7 cellular contexts compared by ENCODE assay signal in the genomic region with DNA sequence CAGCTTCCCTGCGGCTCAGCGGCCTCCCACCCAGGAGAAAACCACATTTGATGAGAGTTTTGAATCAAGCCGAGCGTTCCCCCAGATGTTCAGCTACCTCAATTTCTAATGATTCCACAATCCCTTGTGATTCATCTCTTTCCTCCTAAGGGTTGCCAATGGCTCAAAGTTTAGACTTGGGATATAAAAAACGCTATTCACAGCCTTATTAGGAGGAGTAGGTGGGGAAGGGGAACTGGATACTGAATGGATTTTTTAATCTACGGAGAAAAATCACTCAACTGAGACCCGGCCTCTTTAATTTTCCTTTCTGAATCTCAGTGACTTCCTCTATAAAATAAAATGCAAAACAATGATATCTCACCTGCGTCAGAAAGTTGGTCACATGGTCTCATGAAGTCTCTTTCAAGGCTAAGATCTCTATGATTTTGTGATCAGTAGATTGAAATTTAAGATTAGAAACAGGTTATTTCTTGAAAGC.
DNase-seq lines count a peak whose midpoint lies in the region; ATAC-seq, FAIRE-seq and TF ChIP-seq lines count a peak whose summit lies in the region.

No MANE protein-coding gene starts in this region.

- H3K79me2 ChIP-seq in mammary epithelial cell (ENCODE audit: insufficient read depth, low read length): no peaks in the 10 kb centered on the region

- H2BK5ac ChIP-seq in IMR-90 (ENCODE audit: low read depth, low read length, poor library complexity, severe bottlenecking): peak overlapping the region; percentile 11

- CTCF ChIA-PET in IMR-90 (lab: Yijun Ruan, JAX) (interaction anchor here (1.0 to 1.8 kb wide), 2 partner anchors 13 to 396 kb away, joined by 3 to 7 read pairs; no protein-coding TSS in a partner anchor), mammary epithelial cell (lab: Charles Lee; ENCODE audit: low non-redundant PET) (no interaction called here)

- H4K91ac ChIP-seq in IMR-90 (ENCODE audit: insufficient read depth, low read depth, low read length): peak overlapping the region; percentile 73

- no peak for TF ChIP-seq POLR2A in IMR-90 (IDR thresholded peaks at IDR 0.05; ENCODE audit: low read depth, low read length)

- in situ Hi-C loops in IMR-90 (cut with MboI; ENCODE audit: low sequenced_read_pairs) (loop anchor here (10.0 kb wide), 2 partner anchors 366 to 794 kb away; no protein-coding TSS in a partner anchor), mammary epithelial cell (cut with MboI; ENCODE audit: low sequenced_read_pairs in 2 of 2) (loop anchor here (10.0 to 25.0 kb wide), 3 partner anchors 366 to 543 kb away; no protein-coding TSS in a partner anchor)

- H2AFZ ChIP-seq in IMR-90 (replicated peaks; ENCODE audit: low read length, poor library complexity): peak overlapping the region; percentile 86
- H2AFZ ChIP-seq in mammary epithelial cell (ENCODE audit: low read depth, low read length): peak overlapping the region; percentile 97

- peak overlapping the region; percentile 38; the same call in 1 of the 2 replicates for H2AK5ac ChIP-seq in IMR-90 (ENCODE audit: low read depth, low read length)

- H3K27ac ChIP-seq in IMR-90 (ENCODE audit: insufficient read depth, low read length) (peak overlapping the region; percentile 57; the same call in 1 of the 2 replicates), mammary epithelial cell (ENCODE audit: insufficient read depth, low read depth, low read length) (no peak overlapping the region), kidney (ENCODE audit: low read depth in 2 of 2, low read length in 2 of 2) (peak overlapping the region; percentile 7 to 14), temporal lobe (ENCODE audit: low read depth, low read length) (peak overlapping the region; percentile 87)

- H3K4me1 ChIP-seq in IMR-90 (ENCODE audit: control insufficient read depth, insufficient read depth, low read length) (no peaks in the 10 kb centered on the region; the same call in 1 of the 2 replicates), mammary epithelial cell (ENCODE audit: insufficient read depth, low read length) (peaks cover 14% of the 10 kb centered on the region), kidney (ENCODE audit: control insufficient read depth in 1 of 2, insufficient read depth in 1 of 2, low read depth in 1 of 2, low read length in 2 of 2) (peaks cover 0 to 2% of the 10 kb centered on the region in 2 donors)

- peak overlapping the region; percentile 92 for H3K4me2 ChIP-seq in IMR-90 (ENCODE audit: low read depth, low read length)
- peak overlapping the region; percentile 100 for H3K4me2 ChIP-seq in mammary epithelial cell (ENCODE audit: insufficient read depth, low read depth, low read length)

- peak overlapping the region; percentile 75 for H2BK120ac ChIP-seq in IMR-90 (ENCODE audit: low read depth, low read length)

- TF ChIP-seq RAD21 in IMR-90 (IDR thresholded peaks at IDR 0.05; ENCODE audit: low read length): no peak

- H3K9me3 ChIP-seq in IMR-90 (ENCODE audit: control insufficient read depth, insufficient read depth, low read length) (no peaks in the 10 kb centered on the region), mammary epithelial cell (replicated peaks; ENCODE audit: insufficient read depth, low read length) (no peaks in the 10 kb centered on the region), kidney (ENCODE audit: control insufficient read depth in 1 of 2, low read length in 2 of 2) (no peaks in the 10 kb centered on the region)

- H2BK20ac ChIP-seq in IMR-90 (ENCODE audit: low read depth, low read length): peak overlapping the region; percentile 84

- WGBS in IMR-90 (ENCODE audit: extremely low coverage in 2 of 2, insufficient read length in 1 of 2), 2 experiments: no CpG with 5 or more reads among the region's 8 CpGs
- WGBS in mammary epithelial cell (ENCODE audit: low coverage, missing lambda C conversion rate): 47% methylated on average over 8 of the region's 8 CpGs

- peak overlapping the region; percentile 28 for H3K23ac ChIP-seq in IMR-90 (ENCODE audit: low read depth, low read length)

- H3K4me3 ChIP-seq in IMR-90 (ENCODE audit: insufficient read depth, low read depth, low read length) (peak overlapping the region; percentile 72), mammary epithelial cell (replicated peaks in 1 of 3; ENCODE audit: insufficient read depth in 1 of 3, low read depth in 2 of 3, low read length in 3 of 3) (peak overlapping the region in 2 of 3 experiments; percentile 47 to 58), kidney (ENCODE audit: low read length in 2 of 2) (peak overlapping the region in 1 of 2 donors; percentile 59)

- peak overlapping the region; percentile 32 to 83; a peak in 3 of 4 replicates for H4K8ac ChIP-seq in IMR-90 (ENCODE audit: low read depth in 2 of 2, low read length in 2 of 2)

- no peak overlapping the region for H2AK9ac ChIP-seq in IMR-90 (replicated peaks; ENCODE audit: low read depth, low read length, poor library complexity)

- H3K4ac ChIP-seq in IMR-90 (ENCODE audit: low read depth, low read length): peak overlapping the region; percentile 53

- peak overlapping the region; percentile 56 for H3K56ac ChIP-seq in IMR-90 (ENCODE audit: extremely low read depth, insufficient read depth, low read length)

- FAIRE-seq in kidney (lab: Jason Lieb, UNC): no peak
- no peak for FAIRE-seq in frontal cortex (lab: Jason Lieb, UNC)

- intact Hi-C loops in IMR-90 (cut with micrococcal nuclease): loop anchor here (1.0 to 10.0 kb wide), 7 partner anchors 191 to 796 kb away; no protein-coding TSS in a partner anchor
- intact Hi-C loops in mammary epithelial cell (cut with micrococcal nuclease): loop anchor here (1.0 to 5.0 kb wide), 5 partner anchors 192 to 546 kb away; partner anchors contain the start of gene TCF4
- intact Hi-C loops in kidney (cut with DNase I): no loop called here

- peaks cover 0 to 15% of the 10 kb centered on the region in 2 experiments; a peak in 1 of 4 replicates for H3K79me1 ChIP-seq in IMR-90 (ENCODE audit: low read depth in 1 of 2, low read length in 2 of 2)

- peak overlapping the region; percentile 22; the same call in 1 of the 2 replicates for H4K5ac ChIP-seq in IMR-90 (ENCODE audit: low read depth, low read length)

- 0 out of 2 replicates have a peak overlapping the region, but pooled peaks have one; percentile 28 for H3K18ac ChIP-seq in IMR-90 (ENCODE audit: low read depth, low read length)

- no peaks in the 10 kb centered on the region for H3K36me3 ChIP-seq in IMR-90 (ENCODE audit: control insufficient read depth, insufficient read depth, low read length)
- no peaks in the 10 kb centered on the region for H3K36me3 ChIP-seq in mammary epithelial cell (ENCODE audit: insufficient read depth, low read length)
- no peaks in the 10 kb centered on the region for H3K36me3 ChIP-seq in kidney (ENCODE audit: control insufficient read depth in 1 of 2, insufficient read depth in 2 of 2, low read length in 2 of 2)

- peak overlapping the region; percentile 39; the same call in 1 of the 2 replicates for H3K14ac ChIP-seq in IMR-90 (replicated peaks; ENCODE audit: low read depth, low read length)

- ATAC-seq in IMR-90 (ENCODE audit: low read depth) (no peak; the same call in 1 of the 2 replicates), GM19455 (IDR thresholded peaks at IDR 0.05; ENCODE audit: unreplicated experiment) (no peak)

- TF ChIP-seq CTCF in IMR-90 (conservative IDR thresholded peaks at IDR 0.05; ENCODE audit: low read depth, low read length) (no peak), mammary epithelial cell (conservative IDR thresholded peaks at IDR 0.05 in 1 of 2, IDR thresholded peaks at IDR 0.05 in 1 of 2; ENCODE audit: extremely low read depth in 1 of 2, insufficient read depth in 1 of 2, low read depth in 1 of 2, low read length in 2 of 2) (no peak), kidney (IDR thresholded peaks at IDR 0.05; ENCODE audit: borderline replicate concordance, extremely low read depth, insufficient read depth) (no peak)

- H3K27me3 ChIP-seq in IMR-90 (ENCODE audit: control insufficient read depth, insufficient read depth, low read length) (no peaks in the 10 kb centered on the region), mammary epithelial cell (ENCODE audit: insufficient read depth, low read length) (no peaks in the 10 kb centered on the region)

- POLR2A ChIA-PET in IMR-90 (lab: Charles Lee; ENCODE audit: unreplicated experiment): interaction anchor here (0.7 kb wide), 1 partner anchor 527 kb away, joined by 4 read pairs; no protein-coding TSS in a partner anchor

- peak overlapping the region; percentile 85; the same call in 2 of the 3 replicates for H2BK15ac ChIP-seq in IMR-90 (ENCODE audit: low read depth, low read length)

- 0 out of 2 replicates have a peak, but pooled peaks cover 3% of the 10 kb centered on the region for H3K9me1 ChIP-seq in IMR-90 (ENCODE audit: insufficient read depth, low read length)

- DNase-seq in IMR-90 (peak; percentile 48), mammary epithelial cell (no peak), kidney (no peak), RPMI8226 (no peak), frontal cortex (ENCODE audit: low spot score in 2 of 2) (no peak)

- BruUV-seq in IMR-90 (replicated peaks; lab: Mats Ljungman, UMichigan): no TSS peak
- no TSS peak for BruUV-seq in mammary epithelial cell (replicated peaks; lab: Mats Ljungman, UMichigan)

- dilution Hi-C loops in IMR-90 (cut with HindIII; ENCODE audit: low sequenced_read_pairs, unreplicated experiment): no loop called here
- dilution Hi-C loops in mammary epithelial cell (cut with HindIII; ENCODE audit: low sequenced_read_pairs): no loop called here

- H4K20me1 ChIP-seq in IMR-90 (ENCODE audit: insufficient read depth, low read length): no peaks in the 10 kb centered on the region
- H4K20me1 ChIP-seq in mammary epithelial cell (ENCODE audit: insufficient read depth, low read length): no peaks in the 10 kb centered on the region

- H3K9ac ChIP-seq in IMR-90 (ENCODE audit: low read depth, low read length): peak overlapping the region; percentile 32; the same call in 1 of the 2 replicates
- H3K9ac ChIP-seq in mammary epithelial cell (ENCODE audit: insufficient read depth, low read length): no peak overlapping the region
- peak overlapping the region in 1 of 2 donors; percentile 19 for H3K9ac ChIP-seq in kidney (ENCODE audit: low read length in 2 of 2)

TF ChIP-seq in IMR-90, 13 proteins besides CTCF, POLR2A, EP300 and RAD21:
- TF ChIP-seq CHD1 (IDR thresholded peaks at IDR 0.05; ENCODE audit: low read depth, low read length): no peak
- peak; percentile 22; the same call in 1 of the 2 replicates for TF ChIP-seq CEBPB (IDR thresholded peaks at IDR 0.05; ENCODE audit: low read depth, low read length)
